ENCODE assay signal across 11 cellular contexts in genomic region chr13:44768233-44768632, GRCh38.
A peak's percentile ranks its signal among the peaks of the same experiment; 100 is the strongest.
DNase-seq lines count a peak whose midpoint lies in the region; ATAC-seq, FAIRE-seq and TF ChIP-seq lines count a peak whose summit lies in the region.
"Had no signal": no experiment of that assay in that cellular context is flagged by ENCODE, and none has a peak within 500 bp of the region (broad histone marks: within the 10 kb centered on the region; RNA-seq: fewer than 3 reads in every experiment).

No MANE protein-coding gene starts in this region.

- peak; percentile 78 for FAIRE-seq in GM12891 (lab: Jason Lieb, UNC)

- no peaks in the 10 kb centered on the region for H3K36me3 Mint-ChIP-seq in natural killer cell
- H3K36me3 Mint-ChIP-seq: mesothelial cell of epicardium had no signal

- no peak overlapping the region for H3K4me2 ChIP-seq in MM.1S (ENCODE audit: low read depth, low read length)

- DNase-seq in GM12891 (ENCODE audit: insufficient read length, low spot score) (peak; percentile 23), natural killer cell (no peak), RWPE1 (ENCODE audit: low spot score) (no peak), SHP77 (lab: John Stamatoyannopoulos, UW) (no peak), NCI-H526 (lab: John Stamatoyannopoulos, UW) (no peak), MM.1S (no peak)
- DNase-seq in activated CD4-positive, alpha-beta T cell treated with anti-CD3 and anti-CD28 coated beads, Interleukin-2, amount 50 U/mL, for 1 hour, result peak; percentile 4
- DNase-seq: EL, MG63 had no signal

- H3K4me3 ChIP-seq in MM.1S (ENCODE audit: low read length), result no peak overlapping the region
- H3K4me3 ChIP-seq: MG63 had no signal

- POLR2A ChIA-PET in RWPE1 (lab: Yijun Ruan, JAX; ENCODE audit: low non-redundant PET), result no interaction called here

- no peak overlapping the region for H2AFZ ChIP-seq in MM.1S (ENCODE audit: low read length)

- no peak overlapping the region for H3K9ac ChIP-seq in MM.1S (ENCODE audit: low read length)

- no peaks in the 10 kb centered on the region for H3K4me1 ChIP-seq in MM.1S (ENCODE audit: low read length)

- TF ChIP-seq CTCF in natural killer cell (IDR thresholded peaks at IDR 0.05), result no peak
- no peak for TF ChIP-seq CTCF in RWPE1 (conservative IDR thresholded peaks at IDR 0.05; ENCODE audit: low read depth)
- TF ChIP-seq CTCF in MM.1S (IDR thresholded peaks at IDR 0.05; ENCODE audit: low read length), result no peak

- no peaks in the 10 kb centered on the region for H3K9me3 ChIP-seq in MM.1S (replicated peaks; ENCODE audit: insufficient read depth, low read length)
- H3K9me3 ChIP-seq: MG63 had no signal

- H3K9me2 ChIP-seq in MM.1S (replicated peaks; ENCODE audit: insufficient read depth, low read length), result no peaks in the 10 kb centered on the region

- no peak for TF ChIP-seq POLR2A in GM12891 (IDR thresholded peaks at IDR 0.05; ENCODE audit: low read depth, low read length)

- no peaks in the 10 kb centered on the region for H4K20me1 ChIP-seq in MM.1S (ENCODE audit: insufficient read depth, low read length)

- intact Hi-C loops in natural killer cell (cut with micrococcal nuclease), result no loop called here

- H3K27me3 ChIP-seq in MM.1S (replicated peaks; ENCODE audit: insufficient read depth, low read length), result no peaks in the 10 kb centered on the region
- H3K27me3 ChIP-seq: MG63 had no signal

- CTCF ChIA-PET in RWPE1 (lab: Yijun Ruan, JAX), result no interaction called here

- H3K27ac Mint-ChIP-seq in natural killer cell, result peak overlapping the region; percentile 52 to 72
- H3K27ac Mint-ChIP-seq: mesothelial cell of epicardium had no signal

- H3K36me3 ChIP-seq in MM.1S (replicated peaks; ENCODE audit: insufficient read depth, low read length), result no peaks in the 10 kb centered on the region
- H3K36me3 ChIP-seq: MG63 had no signal

- ATAC-seq in HG02610 (IDR thresholded peaks at IDR 0.05; ENCODE audit: unreplicated experiment), result peak; percentile 59
- ATAC-seq in natural killer cell, result peak; percentile 62 to 91 (median 80)

- H3K27ac ChIP-seq in RWPE1 (no peak overlapping the region), MM.1S (ENCODE audit: low read length) (no peak overlapping the region)

- peaks cover 12 to 37% of the 10 kb centered on the region in 2 donors for H3K4me1 Mint-ChIP-seq in natural killer cell

- no peaks in the 10 kb centered on the region for H3F3A ChIP-seq in MM.1S (ENCODE audit: insufficient read depth, low read length)

- H3K27me3 Mint-ChIP-seq in natural killer cell (ENCODE audit: low read depth in 2 of 2), result peaks cover 0 to 7% of the 10 kb centered on the region in 2 donors

- H3K79me2 ChIP-seq in MM.1S (ENCODE audit: low read length), result no peaks in the 10 kb centered on the region

- no peaks in the 10 kb centered on the region for H3K9me3 Mint-ChIP-seq in natural killer cell
- H3K9me3 Mint-ChIP-seq: mesothelial cell of epicardium had no signal

- H3K4me3 Mint-ChIP-seq in natural killer cell, result peak overlapping the region; percentile 52
- H3K4me3 Mint-ChIP-seq: mesothelial cell of epicardium had no signal

TF ChIP-seq in GM12891, 5 proteins besides CTCF, POLR2A, EP300 and RAD21:
- TF ChIP-seq POU2F2 (IDR thresholded peaks at IDR 0.05; ENCODE audit: low read depth, low read length) (no peak), PAX5 (IDR thresholded peaks at IDR 0.05; ENCODE audit: insufficient read depth, low read length, severe bottlenecking) (no peak)

Comparison
In these comparisons a context has a peak if more than half of its experiments do, and no peak if none do; other contexts are left out.
1. DNase-seq: peak in GM12891 (single experiment) and activated CD4-positive, alpha-beta T cell treated with anti-CD3 and anti-CD28 coated beads, Interleukin-2, amount 50 U/mL, for 1 hour (single experiment); none in natural killer cell (single experiment), RWPE1 (single experiment), SHP77 (0 of 2), NCI-H526 (0 of 2) and MM.1S (single experiment).